Comparison of ENCODE assay signal across 11 cellular contexts in genomic region chr7:94178247-94178646, GRCh38.
DNase-seq lines count a peak whose midpoint lies in the region; ATAC-seq, FAIRE-seq and TF ChIP-seq lines count a peak whose summit lies in the region.
"Had no signal": no experiment of that assay in that cellular context is flagged by ENCODE, and none has a peak within 500 bp of the region (broad histone marks: within the 10 kb centered on the region; RNA-seq: fewer than 3 reads in every experiment).

No MANE protein-coding gene starts in this region.

- CTCF ChIA-PET in HEK293T (lab: Yijun Ruan, JAX) = no interaction called here

- DNase-seq in GM12865 (ENCODE audit: low read depth) (peak; percentile 79), pancreas (no peak), HEK293T (ENCODE audit: extremely low spot score) (no peak), breast epithelium (ENCODE audit: low spot score in 2 of 2) (no peak)
- no peak for DNase-seq in activated CD4-positive, alpha-beta T cell treated with anti-CD3 and anti-CD28 coated beads for 4 hours
- DNase-seq: NCI-H446, testis had no signal

- WGBS in pancreas, 2 donors = 75 to 77% methylated on average over 3 of the region's 3 CpGs

- peak; percentile 87 for ATAC-seq in GM19328 (IDR thresholded peaks at IDR 0.05; ENCODE audit: unreplicated experiment)
- ATAC-seq in HG02763 (IDR thresholded peaks at IDR 0.05; ENCODE audit: unreplicated experiment) = peak; percentile 96
- ATAC-seq in HG03469 (IDR thresholded peaks at IDR 0.05; ENCODE audit: unreplicated experiment) = peak; percentile 90
- no peak for ATAC-seq in pancreas

- no peak overlapping the region for H3K27ac ChIP-seq in pancreas
- H3K27ac ChIP-seq in breast epithelium = no peak overlapping the region
- H3K27ac ChIP-seq: testis had no signal

- H3K36me3 ChIP-seq in pancreas (no peaks in the 10 kb centered on the region), breast epithelium (no peaks in the 10 kb centered on the region)

- H3K4me3 ChIP-seq in GM12865 (ENCODE audit: low read depth, low read length) (no peak overlapping the region), pancreas (no peak overlapping the region), breast epithelium (no peak overlapping the region)
- H3K4me3 ChIP-seq: testis had no signal

- no peak for TF ChIP-seq POLR2A in breast epithelium (IDR thresholded peaks at IDR 0.05)

- H3K27me3 ChIP-seq in pancreas (no peaks in the 10 kb centered on the region), breast epithelium (no peaks in the 10 kb centered on the region)
- H3K27me3 ChIP-seq: testis had no signal

- intact Hi-C loops in pancreas (cut with DNase I) = no loop called here
- intact Hi-C loops in breast epithelium (cut with DNase I; ENCODE audit: low total_unique reads) = no loop called here

- no peaks in the 10 kb centered on the region for H3K4me1 ChIP-seq in pancreas
- H3K4me1 ChIP-seq in breast epithelium = no peaks in the 10 kb centered on the region
- H3K4me1 ChIP-seq: testis had no signal

- no peak for FAIRE-seq in pancreas (lab: Jason Lieb, UNC)
- FAIRE-seq: islet of Langerhans had no signal

- POLR2A ChIA-PET in HEK293T (lab: Yijun Ruan, JAX) = no interaction called here

- H3K9me3 ChIP-seq in pancreas (no peaks in the 10 kb centered on the region), breast epithelium (no peaks in the 10 kb centered on the region)
- H3K9me3 ChIP-seq: testis had no signal

- TF ChIP-seq CTCF in GM12865 (IDR thresholded peaks at IDR 0.05; ENCODE audit: insufficient read depth, low read depth, low read length, missing control alignments) (no peak), pancreas (IDR thresholded peaks at IDR 0.05) (no peak), breast epithelium (IDR thresholded peaks at IDR 0.05) (no peak)

TF ChIP-seq in HEK293T, 16 proteins besides CTCF, POLR2A, EP300 and RAD21:
- no peak for TF ChIP-seq ARNT (IDR thresholded peaks at IDR 0.05)
- TF ChIP-seq PKNOX1 (IDR thresholded peaks at IDR 0.05) = no peak
- no peak for TF ChIP-seq SUZ12 (IDR thresholded peaks at IDR 0.05)
- no peak for TF ChIP-seq ZNF384 (IDR thresholded peaks at IDR 0.05)
- TF ChIP-seq L3MBTL2 (conservative IDR thresholded peaks at IDR 0.05) = no peak
- no peak for TF ChIP-seq FOXK2 (IDR thresholded peaks at IDR 0.05)
- TF ChIP-seq SP1 (IDR thresholded peaks at IDR 0.05) = no peak
- TF ChIP-seq ELF4 (IDR thresholded peaks at IDR 0.05) = no peak
- TF ChIP-seq HDGF (IDR thresholded peaks at IDR 0.05; ENCODE audit: borderline replicate concordance) = no peak
- no peak for TF ChIP-seq CTBP1 (IDR thresholded peaks at IDR 0.05; ENCODE audit: borderline replicate concordance)
- TF ChIP-seq NFRKB (IDR thresholded peaks at IDR 0.05) = no peak
- no peak for TF ChIP-seq TARDBP (IDR thresholded peaks at IDR 0.05)
- TF ChIP-seq LEF1 (IDR thresholded peaks at IDR 0.05; ENCODE audit: borderline replicate concordance) = no peak
- TF ChIP-seq FOXM1 (IDR thresholded peaks at IDR 0.05; ENCODE audit: borderline replicate concordance) = no peak
- TF ChIP-seq BHLHE40 (IDR thresholded peaks at IDR 0.05; ENCODE audit: borderline replicate concordance) = no peak
- no peak for TF ChIP-seq FOXA1 (IDR thresholded peaks at IDR 0.05)

Comparison
In these comparisons a context has a peak if more than half of its experiments do, and no peak if none do; other contexts are left out.
1. ATAC-seq: peak in GM19328 (single experiment), HG02763 (single experiment) and HG03469 (single experiment); none in pancreas (0 of 4).